In genomic region chr20:58651823-58652605, GRCh38 we compare ENCODE assay signal across 1 cellular context.
TF ChIP-seq lines count a peak whose summit lies in the region.

No MANE protein-coding gene starts in this region.

TF ChIP-seq in HepG2, 621 proteins besides CTCF, POLR2A, EP300 and RAD21 (continued from another document):
- TF ChIP-seq ZNF510 (CRISPR knock-in tag; IDR thresholded peaks at IDR 0.05; ENCODE audit: low read depth) (0 out of 2 replicates have a peak, but pooled peaks have one; percentile 22), GTF2F1 (IDR thresholded peaks at IDR 0.05; ENCODE audit: low read length) (0 out of 2 replicates have a peak, but pooled peaks have one; percentile 34), TBL1XR1 (IDR thresholded peaks at IDR 0.05; ENCODE audit: borderline replicate concordance, low read length, partially characterized antibody) (no peak), RARA (CRISPR knock-in tag; IDR thresholded peaks at IDR 0.05) (0 out of 2 replicates have a peak, but pooled peaks have one; percentile 8), MXD3 (CRISPR knock-in tag; IDR thresholded peaks at IDR 0.05) (no peak; the same call in 1 of the 2 replicates), ATF1 (CRISPR knock-in tag; IDR thresholded peaks at IDR 0.05) (0 out of 2 replicates have a peak, but pooled peaks have one; percentile 44), FOXP1 (IDR thresholded peaks at IDR 0.05) (no peak), FOXP1 (CRISPR knock-in tag; IDR thresholded peaks at IDR 0.05) (peak; percentile 17; the same call in 1 of the 2 replicates), FOSL2 (CRISPR knock-in tag; IDR thresholded peaks at IDR 0.05) (peak; percentile 24; the same call in 1 of the 2 replicates), E2F2 (CRISPR knock-in tag; IDR thresholded peaks at IDR 0.05; ENCODE audit: borderline replicate concordance) (0 out of 2 replicates have a peak, but pooled peaks have one; percentile 63), STAT5B (CRISPR knock-in tag; IDR thresholded peaks at IDR 0.05) (peak; percentile 18; the same call in 1 of the 2 replicates), ZNF589 (CRISPR knock-in tag; conservative IDR thresholded peaks at IDR 0.05) (no peak), MYPOP (CRISPR knock-in tag; IDR thresholded peaks at IDR 0.05) (peak; percentile 49; the same call in 1 of the 2 replicates), GLMP (CRISPR knock-in tag; IDR thresholded peaks at IDR 0.05; ENCODE audit: borderline replicate concordance) (0 out of 2 replicates have a peak, but pooled peaks have one; percentile 19), THAP8 (CRISPR knock-in tag; IDR thresholded peaks at IDR 0.05; ENCODE audit: borderline replicate concordance) (0 out of 2 replicates have a peak, but pooled peaks have one; percentile 2), SSRP1 (CRISPR knock-in tag; IDR thresholded peaks at IDR 0.05) (no peak), ZNF674 (CRISPR knock-in tag; IDR thresholded peaks at IDR 0.05; ENCODE audit: low read depth) (no peak), ARID2 (CRISPR knock-in tag; IDR thresholded peaks at IDR 0.05; ENCODE audit: borderline replicate concordance) (0 out of 2 replicates have a peak, but pooled peaks have one; percentile 7), SALL2 (CRISPR knock-in tag; IDR thresholded peaks at IDR 0.05) (peak; percentile 38; the same call in 1 of the 2 replicates), HMGXB3 (CRISPR knock-in tag; IDR thresholded peaks at IDR 0.05; ENCODE audit: borderline replicate concordance) (0 out of 2 replicates have a peak, but pooled peaks have one; percentile 19), MIXL1 (CRISPR knock-in tag; IDR thresholded peaks at IDR 0.05) (0 out of 2 replicates have a peak, but pooled peaks have one; percentile 25), SIN3A (IDR thresholded peaks at IDR 0.05; ENCODE audit: borderline replicate concordance, low read depth, low read length) (peak; percentile 80; the same call in 1 of the 2 replicates)
